8 cellular contexts compared by ENCODE assay signal in the genomic region with DNA sequence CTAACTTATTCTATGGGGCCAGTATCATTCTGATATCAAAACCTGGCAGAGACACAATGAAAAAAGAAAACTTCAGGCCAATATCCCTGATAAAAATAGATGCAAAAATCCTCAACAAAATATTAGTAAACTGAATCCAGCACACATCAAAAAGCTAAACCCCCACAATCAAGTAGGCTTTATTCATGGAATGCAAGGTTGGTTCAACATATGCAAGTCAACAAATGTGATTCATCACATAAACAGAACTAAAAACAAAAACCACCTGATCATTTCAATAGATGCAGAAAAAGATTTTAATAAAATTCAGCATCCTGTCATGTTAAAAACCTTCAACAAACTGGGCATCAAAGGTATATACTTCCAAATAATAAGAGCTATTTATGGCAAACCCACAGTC.
"Had no signal": no experiment of that assay in that cellular context is flagged by ENCODE, and none has a peak within 500 bp of the region (broad histone marks: within the 10 kb centered on the region; RNA-seq: fewer than 3 reads in every experiment).

No MANE protein-coding gene starts in this region.

- DNase-seq: GDM1, GF-D8 had no signal

- ATAC-seq: GM12878 had no signal

- FAIRE-seq: G401.6, GM12878, GM12891, GM12892, GM18507, GM19239 had no signal

- H3K4me3 ChIP-seq: GM12878 had no signal
